In genomic region chr6:123676793-123677192, GRCh38 we compare ENCODE assay signal across 9 cellular contexts. TPM values are rescaled to one million over a fixed set of nuclear protein-coding genes. Genes with fewer than 3 reads are reported as not detected.
"Had no signal": no experiment of that assay in that cellular context is flagged by ENCODE, and none has a peak within 500 bp of the region (broad histone marks: within the 10 kb centered on the region; RNA-seq: fewer than 3 reads in every experiment).

No MANE protein-coding gene starts in this region.

- H3K4me2 ChIP-seq: KMS-11 had no signal

- H2AFZ ChIP-seq: GM23248 had no signal

- H3K27ac ChIP-seq: GM23248, KMS-11 had no signal

- DNase-seq: GM23248, GOT3, H9, HCEC 1CT, KBM-7 had no signal

- H3K4me3 ChIP-seq: GM23248 had no signal

- FAIRE-seq: H54, HTR-8/SVneo had no signal

- H3K9ac ChIP-seq: GM23248, KMS-11 had no signal

RNA-seq across cellular contexts. Expression of gene TRDN, which starts 40.0 kb away (rescaled TPM):
- total RNA-seq: GM23248, HT-29 had no signal
- polyA plus RNA-seq: GM23248 had no signal
